2 cellular contexts compared by ENCODE assay signal in genomic region chr2:36432479-36432878, GRCh38.
A peak's percentile ranks its signal among the peaks of the same experiment; 100 is the strongest.
TF ChIP-seq lines count a peak whose summit lies in the region.

No MANE protein-coding gene starts in this region.

TF ChIP-seq in liver, 16 proteins besides CTCF, POLR2A, EP300 and RAD21 (continued from another document):
- TF ChIP-seq REST (IDR thresholded peaks at IDR 0.05): peak; percentile 85
- TF ChIP-seq GABPA (IDR thresholded peaks at IDR 0.05 in 1 of 2, conservative IDR thresholded peaks at IDR 0.05 in 1 of 2): no peak
TF ChIP-seq in liver: peak in this region for 2.

TF ChIP-seq in HepG2, 621 proteins besides CTCF, POLR2A, EP300 and RAD21 (continued from another document):
- TF ChIP-seq ZNF18 (CRISPR knock-in tag; IDR thresholded peaks at IDR 0.05; ENCODE audit: insufficient replicate concordance) (no peak), ZNF570 (CRISPR knock-in tag; IDR thresholded peaks at IDR 0.05; ENCODE audit: borderline replicate concordance) (no peak), SMAD1 (CRISPR knock-in tag; IDR thresholded peaks at IDR 0.05; ENCODE audit: borderline replicate concordance, low read depth) (no peak), BCLAF1 (IDR thresholded peaks at IDR 0.05) (no peak), ZNF180 (CRISPR knock-in tag; IDR thresholded peaks at IDR 0.05; ENCODE audit: borderline replicate concordance, low read depth) (no peak), TP53 (CRISPR knock-in tag; conservative IDR thresholded peaks at IDR 0.05) (no peak), SNAPC4 (CRISPR knock-in tag; IDR thresholded peaks at IDR 0.05) (no peak), MXD3 (CRISPR knock-in tag; IDR thresholded peaks at IDR 0.05) (no peak), ZFP36L2 (CRISPR knock-in tag; IDR thresholded peaks at IDR 0.05) (no peak), CHD2 (IDR thresholded peaks at IDR 0.05; ENCODE audit: low read depth, low read length) (no peak), REXO4 (CRISPR knock-in tag; IDR thresholded peaks at IDR 0.05; ENCODE audit: borderline replicate concordance) (no peak), ZNF879 (CRISPR knock-in tag; IDR thresholded peaks at IDR 0.05) (no peak), TRAFD1 (CRISPR knock-in tag; IDR thresholded peaks at IDR 0.05; ENCODE audit: borderline replicate concordance) (no peak), ZFYVE20 (CRISPR knock-in tag; IDR thresholded peaks at IDR 0.05; ENCODE audit: borderline replicate concordance, low read depth) (no peak), KLF12 (CRISPR knock-in tag; IDR thresholded peaks at IDR 0.05; ENCODE audit: borderline replicate concordance) (no peak)
TF ChIP-seq in HepG2: peak in this region for 0.
